9 cellular contexts compared by ENCODE assay signal in the genomic region with DNA sequence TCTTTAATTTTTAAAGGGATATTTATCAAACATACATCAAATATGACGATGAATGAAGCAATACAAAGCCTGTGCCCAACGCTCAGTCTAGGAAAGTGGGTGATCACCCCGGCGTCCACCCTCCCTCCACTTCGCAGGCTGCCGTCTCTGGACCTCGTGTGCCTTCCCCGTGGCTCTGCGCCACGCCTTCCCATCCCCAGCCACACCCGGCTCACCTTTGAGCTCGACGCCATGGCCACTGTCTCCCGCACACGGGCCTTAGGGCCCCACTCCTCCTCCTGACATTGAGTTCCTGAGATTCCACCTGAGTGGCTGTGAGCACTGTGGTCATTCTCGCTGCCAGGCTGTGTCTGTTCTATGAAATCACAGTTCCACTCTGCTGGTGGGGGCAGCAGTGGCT. TPM values are rescaled to one million over a fixed set of nuclear protein-coding genes. Genes with fewer than 3 reads are reported as not detected.
"Had no signal": no experiment of that assay in that cellular context is flagged by ENCODE, and none has a peak within 500 bp of the region (broad histone marks: within the 10 kb centered on the region; RNA-seq: fewer than 3 reads in every experiment).

No MANE protein-coding gene starts in this region.

- H3K4me1 ChIP-seq: HAP-1 had no signal

- H3K36me3 Mint-ChIP-seq: IgD-negative memory B cell had no signal

- H3K4me3 Mint-ChIP-seq: HFFc6, IgD-negative memory B cell had no signal

- H3K27ac Mint-ChIP-seq: HFFc6, IgD-negative memory B cell had no signal

- H3K4me3 ChIP-seq: HAP-1 had no signal

- DNase-seq: GOT3, H7, HFFc6 had no signal

- FAIRE-seq: HepG2 had no signal

- H3K9me3 Mint-ChIP-seq: HFFc6, IgD-negative memory B cell had no signal

- H3K4me1 Mint-ChIP-seq: IgD-negative memory B cell had no signal

- ATAC-seq: HCT116, HepG2 had no signal

- H3K36me3 ChIP-seq: HAP-1 had no signal

- H3K27ac ChIP-seq: HL-60 had no signal

- H3K9me3 ChIP-seq: HAP-1 had no signal

RNA-seq across cellular contexts. Expression of gene GALNT9, which starts 56.7 kb away (rescaled TPM):
- total RNA-seq: HFFc6, HT1080 had no signal
- polyA plus RNA-seq: HepG2 had no signal
